8 cellular contexts compared by ENCODE assay signal in the genomic region with DNA sequence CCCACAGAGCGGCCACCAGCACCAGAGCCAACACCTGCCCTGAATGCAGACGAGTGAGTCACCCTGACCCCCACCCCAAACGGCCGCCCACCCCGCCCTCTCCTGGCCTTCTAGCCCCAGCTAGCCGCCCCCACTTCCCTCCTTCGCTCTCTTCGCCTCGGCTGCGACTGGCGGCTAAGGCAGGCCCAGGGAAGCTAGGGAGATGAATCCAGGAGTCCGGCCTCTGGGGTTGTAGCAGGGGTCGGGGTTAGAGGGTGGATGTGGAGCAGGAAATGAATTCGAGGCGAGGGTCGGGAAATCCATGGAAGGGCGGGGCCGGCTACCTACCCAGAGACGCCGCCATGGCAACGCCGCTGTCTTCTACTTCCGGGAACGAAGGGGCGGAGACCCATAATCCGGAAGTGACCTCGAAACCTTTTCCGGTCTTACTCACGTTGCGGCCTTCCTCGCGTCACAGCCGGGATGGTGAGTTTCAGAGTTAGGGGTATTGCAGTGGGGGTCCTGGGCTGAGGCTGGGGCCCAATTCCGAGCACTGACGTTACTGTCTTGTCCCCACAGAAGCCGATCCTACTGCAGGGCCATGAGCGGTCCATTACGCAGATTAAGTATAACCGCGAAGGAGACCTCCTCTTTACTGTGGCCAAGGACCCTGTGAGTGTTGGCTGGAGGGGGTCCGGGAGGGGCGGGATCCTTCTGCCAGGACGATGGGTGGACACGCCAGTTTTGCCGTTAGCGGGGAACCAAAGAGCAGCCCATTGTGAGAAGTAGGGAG. TPM values are rescaled to one million over a fixed set of nuclear protein-coding genes. Genes with fewer than 3 reads are reported as not detected.
DNase-seq lines count a peak whose midpoint lies in the region; ATAC-seq and TF ChIP-seq lines count a peak whose summit lies in the region.

EIF3I (plus strand) TSS at position 428 of the 772 bp plus-strand sequence; CDS start at position 463, 35 bp downstream.
TMEM234 (minus strand) TSS at position 374 of the 772 bp plus-strand sequence; CDS start at position 343, 31 bp downstream.

- H3K27me3 ChIP-seq in fibroblast of lung (ENCODE audit: control insufficient read depth, insufficient read depth, low read length), result no peaks in the 10 kb centered on the region

- H3K36me3 Mint-ChIP-seq in activated T-helper 17 cell treated with anti-CD3 and anti-CD28 coated beads, Interleukin-2, amount 50 U/mL, for 72 hours (ENCODE audit: low read depth), result peaks cover 58% of the 10 kb centered on the region
- peaks cover 0 to 4% of the 10 kb centered on the region in 2 donors for H3K36me3 Mint-ChIP-seq in naive B cell
- peaks cover 22% of the 10 kb centered on the region for H3K36me3 Mint-ChIP-seq in stimulated activated memory B cell treated with anti-CD40 and anti-IgM and Interleukin-4, amounts not matched to agents 10 μg/mL and 1 μg/mL and 100 μg/mL, for 72 hours

- DNase-seq in DMS53 treated with DMSO at 0.1 percent for 48 hours (lab: John Stamatoyannopoulos, UW; ENCODE audit: unreplicated experiment) (peak; percentile 77), LHCN-M2 (ENCODE audit: low read depth) (peak; percentile 87), RWPE1 (ENCODE audit: low spot score) (peak; percentile 93), fibroblast of lung (ENCODE audit: low read depth in 2 of 2) (peak; percentile 91), naive B cell (peak; percentile 88)

- H3K4me3 Mint-ChIP-seq in activated T-helper 17 cell treated with anti-CD3 and anti-CD28 coated beads, Interleukin-2, amount 50 U/mL, for 72 hours, result peak within 1 kb of the TSS; percentile 92
- peak within 1 kb of the TSS; percentile 93 to 99 (median 98) for H3K4me3 Mint-ChIP-seq in naive B cell
- H3K4me3 Mint-ChIP-seq in stimulated activated memory B cell treated with anti-CD40 and anti-IgM and Interleukin-4, amounts not matched to agents 10 μg/mL and 1 μg/mL and 100 μg/mL, for 72 hours, result peak within 1 kb of the TSS; percentile 97

- H3K4me1 Mint-ChIP-seq in activated T-helper 17 cell treated with anti-CD3 and anti-CD28 coated beads, Interleukin-2, amount 50 U/mL, for 72 hours, result peaks cover 16% of the 10 kb centered on the region
- H3K4me1 Mint-ChIP-seq in naive B cell, result peaks cover 29 to 54% (median 39%) of the 10 kb centered on the region in 3 donors
- peaks cover 33% of the 10 kb centered on the region for H3K4me1 Mint-ChIP-seq in stimulated activated memory B cell treated with anti-CD40 and anti-IgM and Interleukin-4, amounts not matched to agents 10 μg/mL and 1 μg/mL and 100 μg/mL, for 72 hours

- H3K27ac Mint-ChIP-seq in activated T-helper 17 cell treated with anti-CD3 and anti-CD28 coated beads, Interleukin-2, amount 50 U/mL, for 72 hours, result peak within 1 kb of the TSS; percentile 97
- peak within 1 kb of the TSS; percentile 97 to 99 (median 99) for H3K27ac Mint-ChIP-seq in naive B cell
- peak within 1 kb of the TSS; percentile 92 for H3K27ac Mint-ChIP-seq in stimulated activated memory B cell treated with anti-CD40 and anti-IgM and Interleukin-4, amounts not matched to agents 10 μg/mL and 1 μg/mL and 100 μg/mL, for 72 hours

- H3K36me3 ChIP-seq in fibroblast of lung (ENCODE audit: control insufficient read depth, insufficient read depth, low read length), result peaks cover 11% of the 10 kb centered on the region

- peak within 1 kb of the TSS; percentile 94 for H3K4me2 ChIP-seq in fibroblast of lung (ENCODE audit: extremely low read depth, insufficient read depth, low read length)

- POLR2A ChIA-PET in RWPE1 (lab: Yijun Ruan, JAX; ENCODE audit: low non-redundant PET), result interaction anchor here (0.6 kb wide), 1 partner anchor 13 kb away, joined by 3 read pairs; no protein-coding TSS in a partner anchor

- no peaks in the 10 kb centered on the region for H3K27me3 Mint-ChIP-seq in activated T-helper 17 cell treated with anti-CD3 and anti-CD28 coated beads, Interleukin-2, amount 50 U/mL, for 72 hours
- no peaks in the 10 kb centered on the region for H3K27me3 Mint-ChIP-seq in naive B cell
- H3K27me3 Mint-ChIP-seq in stimulated activated memory B cell treated with anti-CD40 and anti-IgM and Interleukin-4, amounts not matched to agents 10 μg/mL and 1 μg/mL and 100 μg/mL, for 72 hours, result no peaks in the 10 kb centered on the region

- CTCF ChIA-PET in RWPE1 (lab: Yijun Ruan, JAX), result interaction anchor here (0.6 kb wide), 1 partner anchor 13 kb away, joined by 3 read pairs; no protein-coding TSS in a partner anchor

- H3K4me1 ChIP-seq in fibroblast of lung (ENCODE audit: control insufficient read depth, extremely low read depth, insufficient read depth, low read length), result peaks cover 20% of the 10 kb centered on the region

- peak within 1 kb of the TSS; percentile 77 to 88 (median 82) for H3K4me3 ChIP-seq in fibroblast of lung (replicated peaks in 1 of 4; ENCODE audit: control extremely low read depth in 1 of 4, insufficient read depth in 1 of 4, low read depth in 3 of 4, low read length in 4 of 4)

- H3K27ac ChIP-seq in RWPE1 (peak within 1 kb of the TSS; percentile 79), fibroblast of lung (ENCODE audit: insufficient read depth, low read length) (peak within 1 kb of the TSS; percentile 100)

- H3K9ac ChIP-seq in fibroblast of lung (ENCODE audit: insufficient read depth, low read length), result peak within 1 kb of the TSS; percentile 98

- peaks cover 33% of the 10 kb centered on the region for H3K79me2 ChIP-seq in fibroblast of lung (ENCODE audit: control insufficient read depth, insufficient read depth, low read length)

- H4K20me1 ChIP-seq in fibroblast of lung (ENCODE audit: control insufficient read depth, extremely low read depth, insufficient read depth, low read length), result no peaks in the 10 kb centered on the region

- peak; percentile 93 for ATAC-seq in GM21786 (IDR thresholded peaks at IDR 0.05; ENCODE audit: unreplicated experiment)
- peak; percentile 99 for ATAC-seq in activated T-helper 17 cell treated with anti-CD3 and anti-CD28 coated beads, Interleukin-2, amount 50 U/mL, for 72 hours (replicated peaks)
- ATAC-seq in naive B cell (ENCODE audit: low read depth in 2 of 2), result peak; percentile 93 to 94
- ATAC-seq in stimulated activated memory B cell treated with anti-CD40 and anti-IgM and Interleukin-4, amounts not matched to agents 10 μg/mL and 1 μg/mL and 100 μg/mL, for 72 hours, result peak; percentile 97

- no peaks in the 10 kb centered on the region for H3K9me3 ChIP-seq in fibroblast of lung (ENCODE audit: control insufficient read depth, insufficient read depth, low read depth, low read length)

- no peak for TF ChIP-seq CTCF in RWPE1 (conservative IDR thresholded peaks at IDR 0.05; ENCODE audit: low read depth)
- no peak for TF ChIP-seq CTCF in fibroblast of lung (conservative IDR thresholded peaks at IDR 0.05 in 1 of 2, IDR thresholded peaks at IDR 0.05 in 1 of 2; ENCODE audit: low read depth in 1 of 2, low read length in 2 of 2)

- H3K9me3 Mint-ChIP-seq in activated T-helper 17 cell treated with anti-CD3 and anti-CD28 coated beads, Interleukin-2, amount 50 U/mL, for 72 hours, result no peaks in the 10 kb centered on the region
- H3K9me3 Mint-ChIP-seq in naive B cell, result no peaks in the 10 kb centered on the region
- H3K9me3 Mint-ChIP-seq in stimulated activated memory B cell treated with anti-CD40 and anti-IgM and Interleukin-4, amounts not matched to agents 10 μg/mL and 1 μg/mL and 100 μg/mL, for 72 hours, result no peaks in the 10 kb centered on the region

- peak within 1 kb of the TSS; percentile 11 for H2AFZ ChIP-seq in fibroblast of lung (ENCODE audit: low read length)

RNA-seq across cellular contexts. Expression of gene EIF3I, which starts in this region (rescaled TPM):
- total RNA-seq in LHCN-M2 (2014; rRNA removed) (296 and 327 TPM in 2 replicates), fibroblast of lung (246 and 277 TPM in 2 replicates)
- 346 TPM for polyA plus RNA-seq in LHCN-M2 (2012)
- 100 to 1,000 TPM; 203 to 303 TPM for total RNA-seq in activated T-helper 17 cell treated with anti-CD3 and anti-CD28 coated beads, Interleukin-2, amount 50 U/mL, for 72 hours
- polyA plus RNA-seq in fibroblast of lung (492 and 721 TPM in 2 replicates), naive B cell (ENCODE audit: low read depth in 6 of 6) (100 to 1,000 TPM; 152 to 251 (median 180) TPM)
- polyA plus RNA-seq in fibroblast of lung (2012), result 257 and 360 TPM in 2 replicates
- 574 and 681 TPM in 2 replicates for polyA minus RNA-seq in fibroblast of lung (ENCODE audit: low replicate concordance)

RNA-seq across cellular contexts. Expression of gene TMEM234, which starts in this region (rescaled TPM):
- total RNA-seq in LHCN-M2 (2014; rRNA removed), result 14.4 and 16.6 TPM in 2 replicates
- polyA plus RNA-seq in LHCN-M2 (2012), result 23.8 TPM
- 10 to 100 TPM; 11.4 to 12.9 TPM for total RNA-seq in activated T-helper 17 cell treated with anti-CD3 and anti-CD28 coated beads, Interleukin-2, amount 50 U/mL, for 72 hours
- total RNA-seq in fibroblast of lung, result 12.1 and 17.5 TPM in 2 replicates
- polyA plus RNA-seq in fibroblast of lung, result 15.8 TPM in 2 replicates
- polyA plus RNA-seq in fibroblast of lung (2012), result 17.3 and 17.7 TPM in 2 replicates
- 14.8 and 25.6 TPM in 2 replicates for polyA minus RNA-seq in fibroblast of lung (ENCODE audit: low replicate concordance)
- 10 to 100 TPM in 4 of 6 donors, 1 to 10 TPM in 1, not detected in 1; 6.8 to 12.0 (median 10.9) TPM for polyA plus RNA-seq in naive B cell (ENCODE audit: low read depth in 6 of 6)

Comparison
In these comparisons a context has a peak if more than half of its experiments do, and no peak if none do; other contexts are left out.
1. Peak in every context shown above with its lines: DNase-seq, ATAC-seq, H3K4me3 ChIP-seq and H3K27ac ChIP-seq.